7 cellular contexts compared by ENCODE assay signal in the genomic region with DNA sequence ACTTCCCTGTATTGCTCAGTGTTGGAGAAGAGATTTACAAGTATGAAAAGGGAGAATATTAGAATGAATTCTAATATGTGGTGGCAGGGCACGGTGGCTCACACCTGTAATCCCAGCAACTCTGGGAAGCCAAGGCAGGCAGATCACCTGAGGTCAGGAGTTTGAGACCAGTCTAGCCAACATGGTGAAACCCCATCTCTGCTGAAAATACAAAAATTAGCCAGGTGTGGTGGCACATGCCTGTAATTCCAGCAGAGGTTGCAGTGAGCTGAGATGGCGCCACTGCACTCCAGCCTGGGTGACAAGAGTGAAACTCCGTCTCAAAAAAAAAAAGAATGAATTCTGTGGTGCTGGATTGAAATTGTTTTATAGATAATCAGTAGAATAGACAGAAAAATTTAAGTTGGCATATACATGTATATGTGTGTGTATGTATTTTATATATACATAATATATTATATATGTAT.
DNase-seq lines count a peak whose midpoint lies in the region; ATAC-seq, FAIRE-seq and TF ChIP-seq lines count a peak whose summit lies in the region.
"Not testable (repeated sequence)": the region's sequence is repeated elsewhere in the genome, so short reads cannot be mapped to it uniquely, and the experiment has no call there.

No MANE protein-coding gene starts in this region.

- not testable (repeated sequence) for H2AFZ ChIP-seq in HCT116 (ENCODE audit: low read depth, low read length, poor library complexity, severe bottlenecking); HepG2 (ENCODE audit: low read length)

- not testable (repeated sequence) for H3K27me3 ChIP-seq in HCT116 (ENCODE audit: insufficient read depth, low read length); RWPE2 (ENCODE audit: insufficient read depth, poor library complexity, severe bottlenecking); endodermal cell (ENCODE audit: control insufficient read depth, insufficient read depth, low read length, poor library complexity, severe bottlenecking); HepG2 (ENCODE audit: control insufficient read depth in 1 of 2, insufficient read depth in 2 of 2, low read length in 2 of 2); spleen (replicated peaks in 1 of 7)

- peak overlapping the region; percentile 35 to 98 (median 96) for H3K27ac Mint-ChIP-seq in CD14-positive monocyte
- H3K27ac Mint-ChIP-seq in endodermal cell = not testable (repeated sequence)
- H3K27ac Mint-ChIP-seq in natural killer cell treated with Interleukin-12 subunit alpha and Interleukin-12 subunit beta and Interleukin-15 and Interleukin-18, amount 100 ng/mL, for 72 hours = peak overlapping the region; percentile 58 to 73

- H3K4me3 ChIP-seq in HCT116 (replicated peaks in 1 of 2; ENCODE audit: low read depth in 1 of 2, low read length in 2 of 2); RWPE2 (ENCODE audit: severe bottlenecking); endodermal cell (ENCODE audit: low read length); spleen: not testable (repeated sequence)
- H3K4me3 ChIP-seq in HepG2 (replicated peaks in 1 of 3; ENCODE audit: insufficient read depth in 1 of 3, low read depth in 2 of 3, low read length in 3 of 3) = peak overlapping the region in 1 of 3 experiments; percentile 32; a peak in 1 of 6 replicates

- not testable (repeated sequence) for H3K4me3 Mint-ChIP-seq in CD14-positive monocyte; endodermal cell; natural killer cell treated with Interleukin-12 subunit alpha and Interleukin-12 subunit beta and Interleukin-15 and Interleukin-18, amount 100 ng/mL, for 72 hours

- TF ChIP-seq EP300 in HepG2 (IDR thresholded peaks at IDR 0.05; ENCODE audit: low read depth in 2 of 2, low read length in 2 of 2); HepG2 (CRISPR knock-in tag; IDR thresholded peaks at IDR 0.05; ENCODE audit: borderline replicate concordance): not testable (repeated sequence)

- H3K9me3 ChIP-seq in HCT116 (ENCODE audit: control insufficient read depth in 1 of 2, insufficient read depth in 1 of 2, low read depth in 1 of 2, low read length in 2 of 2); RWPE2 (ENCODE audit: severe bottlenecking); endodermal cell (ENCODE audit: control insufficient read depth, low read length); HepG2 (ENCODE audit: low read length); spleen: not testable (repeated sequence)

- H3K27me3 Mint-ChIP-seq in CD14-positive monocyte (ENCODE audit: low read depth in 3 of 3); endodermal cell (ENCODE audit: insufficient read depth); natural killer cell treated with Interleukin-12 subunit alpha and Interleukin-12 subunit beta and Interleukin-15 and Interleukin-18, amount 100 ng/mL, for 72 hours: not testable (repeated sequence)

- H4K20me1 ChIP-seq in HCT116 (ENCODE audit: insufficient read depth); HepG2 (ENCODE audit: insufficient read depth, low read length): not testable (repeated sequence)

- BruUV-seq in HCT116 (replicated peaks; lab: Mats Ljungman, UMichigan); HepG2 (replicated peaks; lab: Mats Ljungman, UMichigan): not testable (repeated sequence)

- POLR2A ChIA-PET in HCT116 (lab: Charles Lee) = not testable (repeated sequence)
- POLR2A ChIA-PET in HepG2 (lab: Yijun Ruan, JAX) = interaction anchor here (1.2 to 4.8 kb wide), 5 partner anchors 32 to 159 kb away, joined by 3 to 73 read pairs (median 17); a partner anchor contains a TSS

- intact Hi-C loops in CD14-positive monocyte (cut with micrococcal nuclease) = loop anchor here in 1 of 2 donors (2.0 kb wide), 1 partner anchor 84 kb away; no protein-coding TSS in a partner anchor
- intact Hi-C loops in HCT116 (cut with micrococcal nuclease) = loop anchor here (10.0 kb wide), 1 partner anchor 140 kb away; no protein-coding TSS in a partner anchor
- intact Hi-C loops in HepG2 (cut with micrococcal nuclease; ENCODE audit: unreplicated experiment) = loop anchor here (2.0 kb wide), 1 partner anchor 234 kb away; a partner anchor contains a TSS
- intact Hi-C loops in spleen (cut with DNase I; ENCODE audit: low total_unique reads) = not testable (repeated sequence)

- in situ Hi-C loops in HepG2 (cut with HindIII; ENCODE audit: extremely low pct_ligation_motif_present, low pct_unique_long_range_greater_than_20kb) = loop anchor here (5.0 kb wide), 1 partner anchor 107 kb away; a partner anchor contains a TSS

- peak; percentile 67 for ATAC-seq in HCT116
- not testable (repeated sequence) for ATAC-seq in RWPE2 (ENCODE audit: low read depth); natural killer cell treated with Interleukin-12 subunit alpha and Interleukin-12 subunit beta and Interleukin-15 and Interleukin-18, amount 100 ng/mL, for 72 hours
- peak; percentile 5; the same call in 2 of the 3 replicates for ATAC-seq in HepG2

- H3K9me3 Mint-ChIP-seq in CD14-positive monocyte; endodermal cell; natural killer cell treated with Interleukin-12 subunit alpha and Interleukin-12 subunit beta and Interleukin-15 and Interleukin-18, amount 100 ng/mL, for 72 hours: not testable (repeated sequence)

- TF ChIP-seq POLR2A in HCT116 (IDR thresholded peaks at IDR 0.05; ENCODE audit: borderline replicate concordance, extremely low read depth, insufficient read depth, insufficient read length); HepG2 (IDR thresholded peaks at IDR 0.05; ENCODE audit: insufficient read depth in 1 of 2, low read depth in 2 of 2, low read length in 2 of 2); spleen (IDR thresholded peaks at IDR 0.05): not testable (repeated sequence)

- H3K9ac ChIP-seq in HCT116 (ENCODE audit: low read length); endodermal cell (ENCODE audit: extremely low read depth, low read length, poor library complexity, severe bottlenecking): not testable (repeated sequence)
- H3K9ac ChIP-seq in HepG2 (ENCODE audit: insufficient read depth, low read depth, low read length) = peak overlapping the region; percentile 72

- CTCF ChIA-PET in HCT116 (lab: Charles Lee) = interaction anchor here (0.6 to 1.3 kb wide), 3 partner anchors 32 to 141 kb away, joined by 3 read pairs; no protein-coding TSS in a partner anchor
- CTCF ChIA-PET in HepG2 (lab: Yijun Ruan, JAX; ENCODE audit: low intra/inter-chr PET ratio, low total read pairs) = not testable (repeated sequence)

- not testable (repeated sequence) for H3K36me3 Mint-ChIP-seq in CD14-positive monocyte; endodermal cell (ENCODE audit: low read depth); natural killer cell treated with Interleukin-12 subunit alpha and Interleukin-12 subunit beta and Interleukin-15 and Interleukin-18, amount 100 ng/mL, for 72 hours

- H3K36me3 ChIP-seq in HCT116 (ENCODE audit: control insufficient read depth in 1 of 2, insufficient read depth in 2 of 2, low read length in 2 of 2); RWPE2 (ENCODE audit: low read depth); endodermal cell (ENCODE audit: control insufficient read depth, insufficient read depth, low read length); HepG2 (replicated peaks in 1 of 2; ENCODE audit: control insufficient read depth in 1 of 2, insufficient read depth in 2 of 2, low read length in 2 of 2); spleen: not testable (repeated sequence)

- 88 to 90% methylated on average over 2 to 3 of the region's 3 CpGs for WGBS in endodermal cell (ENCODE audit: insufficient coverage in 1 of 2, insufficient read length in 1 of 2), 2 experiments
- WGBS in HepG2 (ENCODE audit: low lambda C conversion rate) = 27% methylated on average over 3 of the region's 3 CpGs
- WGBS in spleen, 5 donors = 91 to 96% (median 93%) methylated on average over 3 of the region's 3 CpGs

- H3K4me1 Mint-ChIP-seq in CD14-positive monocyte (peaks cover 52% of the 10 kb centered on the region), endodermal cell (peaks cover 17% of the 10 kb centered on the region)
- H3K4me1 Mint-ChIP-seq in natural killer cell treated with Interleukin-12 subunit alpha and Interleukin-12 subunit beta and Interleukin-15 and Interleukin-18, amount 100 ng/mL, for 72 hours (ENCODE audit: low read depth in 2 of 2) = peaks cover 26 to 42% of the 10 kb centered on the region in 2 donors

- TF ChIP-seq RAD21 in HCT116 (IDR thresholded peaks at IDR 0.05; ENCODE audit: low read depth); HepG2 (CRISPR knock-in tag; IDR thresholded peaks at IDR 0.05): not testable (repeated sequence)

- not testable (repeated sequence) for TF ChIP-seq CTCF in CD14-positive monocyte (IDR thresholded peaks at IDR 0.05); RWPE2 (IDR thresholded peaks at IDR 0.05; ENCODE audit: poor library complexity, severe bottlenecking); spleen (IDR thresholded peaks at IDR 0.05 in 8 of 11, conservative IDR thresholded peaks at IDR 0.05 in 3 of 11)
- TF ChIP-seq CTCF in HCT116 (IDR thresholded peaks at IDR 0.05 in 2 of 3, conservative IDR thresholded peaks at IDR 0.05 in 1 of 3; ENCODE audit: borderline replicate concordance in 1 of 3, insufficient read depth in 1 of 3, low read depth in 2 of 3, low read length in 2 of 3) (peak in 1 of 3 experiments; percentile 16; a peak in 2 of 6 replicates), endodermal cell (conservative IDR thresholded peaks at IDR 0.05) (peak; percentile 57), HepG2 (CRISPR knock-in tag; IDR thresholded peaks at IDR 0.05) (peak; percentile 26; the same call in 1 of the 2 replicates)

- FAIRE-seq in HepG2 (lab: Jason Lieb, UNC) = not testable (repeated sequence)

- not testable (repeated sequence) for H3K27ac ChIP-seq in HCT116 (ENCODE audit: low read depth, low read length); endodermal cell (ENCODE audit: low read depth, low read length)
- H3K27ac ChIP-seq in RWPE2 (ENCODE audit: poor library complexity, severe bottlenecking) = peak overlapping the region; percentile 89
- H3K27ac ChIP-seq in HepG2 (ENCODE audit: extremely low read length, insufficient read depth, low read length) = peak overlapping the region; percentile 95
- peak overlapping the region in 5 of 8 donors; percentile 79 to 93 (median 89) for H3K27ac ChIP-seq in spleen

- RAD21 ChIA-PET in HCT116 (lab: Charles Lee; ENCODE audit: low non-redundant PET in 1 of 2, low total read pairs in 2 of 2, uncharacterized antibody in 2 of 2, unreplicated experiment in 2 of 2) = not testable (repeated sequence)

- not testable (repeated sequence) for H3K9me2 ChIP-seq in HCT116 (ENCODE audit: insufficient read depth)

- H3K4me1 ChIP-seq in HCT116 (ENCODE audit: control insufficient read depth in 1 of 2, insufficient read depth in 2 of 2, low read length in 2 of 2); endodermal cell (ENCODE audit: control insufficient read depth, insufficient read depth, low read length): not testable (repeated sequence)
- peaks cover 47% of the 10 kb centered on the region for H3K4me1 ChIP-seq in RWPE2 (ENCODE audit: insufficient read depth, poor library complexity, severe bottlenecking)
- peaks cover 96% of the 10 kb centered on the region for H3K4me1 ChIP-seq in HepG2 (ENCODE audit: insufficient read depth, low read length)
- H3K4me1 ChIP-seq in spleen = peaks cover 8 to 67% (median 26%) of the 10 kb centered on the region in 6 donors

- H3K4me2 ChIP-seq in HCT116 (ENCODE audit: low read length) = not testable (repeated sequence)
- H3K4me2 ChIP-seq in HepG2 (ENCODE audit: low read depth, low read length) = peak overlapping the region; percentile 93

- H3K79me2 ChIP-seq in HCT116 (ENCODE audit: insufficient read depth, low read length); HepG2 (ENCODE audit: insufficient read depth, low read length): not testable (repeated sequence)

- DNase-seq in CD14-positive monocyte (ENCODE audit: low spot score); HCT116 (ENCODE audit: low read depth, low spot score); RWPE2 (ENCODE audit: low spot score); endodermal cell; HepG2 (ENCODE audit: low spot score); natural killer cell treated with Interleukin-12 subunit alpha and Interleukin-12 subunit beta and Interleukin-15 and Interleukin-18, amount 100 ng/mL, for 72 hours (ENCODE audit: low spot score); spleen: not testable (repeated sequence)
